6 cellular contexts compared by ENCODE assay signal in the genomic region with DNA sequence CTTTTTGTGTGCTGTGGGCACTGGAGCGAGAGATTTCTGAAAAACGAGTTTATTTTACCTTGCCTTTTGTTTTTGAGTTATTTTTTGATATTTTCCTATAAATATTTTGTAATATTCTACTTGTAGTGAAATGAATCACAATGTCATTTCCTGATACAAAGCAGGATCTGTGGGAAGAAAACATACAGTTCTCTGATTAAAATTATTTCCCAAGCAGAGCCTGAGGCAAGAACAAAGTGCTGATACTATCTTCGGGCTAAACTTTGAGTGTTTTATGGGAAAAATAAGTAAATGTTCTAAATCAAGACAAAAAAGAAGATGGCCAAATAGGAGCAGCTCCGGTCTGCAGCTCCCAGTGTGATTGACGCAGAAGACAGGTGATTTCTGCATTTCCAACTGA.
"Had no signal": no experiment of that assay in that cellular context is flagged by ENCODE, and none has a peak within 500 bp of the region (broad histone marks: within the 10 kb centered on the region; RNA-seq: fewer than 3 reads in every experiment).

No MANE protein-coding gene starts in this region.

- DNase-seq: H9, HCEC 1CT had no signal

- H3K4me2 ChIP-seq: GM23338 had no signal

- H2AFZ ChIP-seq: GM23338 had no signal

- ATAC-seq: GM23338, HepG2 had no signal

- H3K4me3 Mint-ChIP-seq: GM23338, H9, IgD-negative memory B cell had no signal

- H3K4me3 ChIP-seq: GM23338 had no signal

- H3K27ac ChIP-seq: HL-60 had no signal

- H3K4me1 Mint-ChIP-seq: GM23338, H9, IgD-negative memory B cell had no signal

- H3K27ac Mint-ChIP-seq: GM23338, H9 had no signal

- H3K36me3 Mint-ChIP-seq: IgD-negative memory B cell had no signal
